In genomic region chr6:138923561-138923960, GRCh38 we compare ENCODE assay signal across 35 cellular contexts.
A peak's percentile ranks its signal among the peaks of the same experiment; 100 is the strongest.
DNase-seq lines count a peak whose midpoint lies in the region; ATAC-seq, FAIRE-seq and TF ChIP-seq lines count a peak whose summit lies in the region.
"Had no signal": no experiment of that assay in that cellular context is flagged by ENCODE, and none has a peak within 500 bp of the region (broad histone marks: within the 10 kb centered on the region; RNA-seq: fewer than 3 reads in every experiment).

No MANE protein-coding gene starts in this region.

- no peak overlapping the region for H3K9ac ChIP-seq in kidney (ENCODE audit: low read length in 2 of 2)
- H3K9ac ChIP-seq: parathyroid adenoma had no signal

- no peaks in the 10 kb centered on the region for H3K4me1 Mint-ChIP-seq in osteocyte (ENCODE audit: unreplicated experiment)
- peaks cover 0 to 5% of the 10 kb centered on the region in 2 donors for H3K4me1 Mint-ChIP-seq in effector memory CD8-positive, alpha-beta T cell (ENCODE audit: low read depth in 2 of 2)
- H3K4me1 Mint-ChIP-seq: activated naive CD4-positive, alpha-beta T cell treated with anti-CD3 and anti-CD28 coated beads, Interleukin-2, amount 50 U/mL, for 24 hours; IgD-negative memory B cell; immature natural killer cell; stimulated activated naive B cell treated with anti-CD40 and anti-IgM and Interleukin-4, amounts not matched to agents 10 μg/mL and 1 μg/mL and 100 μg/mL, for 72 hours had no signal

- no peak for DNase-seq in kidney
- DNase-seq in osteocyte (ENCODE audit: extremely low spot score, unreplicated experiment), result no peak
- no peak for DNase-seq in effector memory CD8-positive, alpha-beta T cell
- DNase-seq: ACHN; activated CD4-positive, alpha-beta T cell treated with anti-CD3 and anti-CD28 coated beads for 4 hours; amygdala; BE2C; brain microvascular endothelial cell; CD8-positive, alpha-beta memory T cell; EL; GOT3; immature natural killer cell; left ventricle myocardium inferior; mesendoderm; MV-4-11; NCI-H1436; NCI-H2107; NCI-H526 treated with DMSO at 0.1 percent for 48 hours; SHP77; small intestine; stimulated activated naive B cell treated with anti-CD40 and anti-IgM and Interleukin-4, amounts not matched to agents 10 μg/mL and 1 μg/mL and 100 μg/mL, for 72 hours; upper lobe of left lung had no signal

- H3K36me3 Mint-ChIP-seq in osteocyte (ENCODE audit: unreplicated experiment), result peaks cover 23% of the 10 kb centered on the region
- H3K36me3 Mint-ChIP-seq in effector memory CD8-positive, alpha-beta T cell (ENCODE audit: insufficient read depth), result peaks cover 26% of the 10 kb centered on the region

- H3K9me3 Mint-ChIP-seq in osteocyte (ENCODE audit: unreplicated experiment), result no peaks in the 10 kb centered on the region
- H3K9me3 Mint-ChIP-seq in effector memory CD8-positive, alpha-beta T cell, result no peaks in the 10 kb centered on the region
- H3K9me3 Mint-ChIP-seq: activated naive CD4-positive, alpha-beta T cell treated with anti-CD3 and anti-CD28 coated beads, Interleukin-2, amount 50 U/mL, for 24 hours; activated T-helper 2 cell treated with anti-CD3 and anti-CD28 coated beads, Interferon-gamma antibody, Interleukin-2, Interleukin-4, amounts not matched to agents 10 μg/mL and 5 μg/mL and 100 μg/mL, durations not matched to agents 14 hours and 24 hours and 36 hours; CD8-positive, alpha-beta memory T cell; IgD-negative memory B cell; immature natural killer cell; neural crest cell; stimulated activated naive B cell treated with anti-CD40 and anti-IgM and Interleukin-4, amounts not matched to agents 10 μg/mL and 1 μg/mL and 100 μg/mL, for 72 hours had no signal

- H3K9me3 ChIP-seq in kidney (ENCODE audit: control insufficient read depth in 1 of 2, low read length in 2 of 2), result no peaks in the 10 kb centered on the region
- H3K9me3 ChIP-seq: BE2C, left ventricle myocardium inferior, upper lobe of left lung had no signal

- no peak for TF ChIP-seq CTCF in kidney (IDR thresholded peaks at IDR 0.05; ENCODE audit: borderline replicate concordance, extremely low read depth, insufficient read depth)
- TF ChIP-seq CTCF in osteocyte (IDR thresholded peaks at IDR 0.05), result no peak

- peak; percentile 78 for FAIRE-seq in kidney (lab: Jason Lieb, UNC)
- FAIRE-seq: endothelial cell of umbilical vein, small intestine had no signal

- H3K27ac ChIP-seq in kidney (ENCODE audit: low read depth in 2 of 2, low read length in 2 of 2), result no peak overlapping the region
- H3K27ac ChIP-seq: brain microvascular endothelial cell, left ventricle myocardium inferior, parathyroid adenoma, upper lobe of left lung, VCaP had no signal

- H3K4me3 ChIP-seq in kidney (ENCODE audit: low read length in 2 of 2), result no peak overlapping the region
- H3K4me3 ChIP-seq: left ventricle myocardium inferior, upper lobe of left lung had no signal

- peaks cover 0 to 3% of the 10 kb centered on the region in 2 donors for H3K36me3 ChIP-seq in kidney (ENCODE audit: control insufficient read depth in 1 of 2, insufficient read depth in 2 of 2, low read length in 2 of 2)

- peaks cover 0 to 8% of the 10 kb centered on the region in 2 donors for H3K4me1 ChIP-seq in kidney (ENCODE audit: control insufficient read depth in 1 of 2, insufficient read depth in 1 of 2, low read depth in 1 of 2, low read length in 2 of 2)
- H3K4me1 ChIP-seq: left ventricle myocardium inferior, parathyroid adenoma, upper lobe of left lung had no signal

- intact Hi-C loops in kidney (cut with DNase I), result no loop called here

- peak; percentile 81 for ATAC-seq in GM18907 (IDR thresholded peaks at IDR 0.05; ENCODE audit: unreplicated experiment)
- peak; percentile 55 for ATAC-seq in HG02623 (IDR thresholded peaks at IDR 0.05; ENCODE audit: unreplicated experiment)
- peak; percentile 82 for ATAC-seq in HG03460 (IDR thresholded peaks at IDR 0.05; ENCODE audit: unreplicated experiment)
- no peak for ATAC-seq in HG02759 (IDR thresholded peaks at IDR 0.05; ENCODE audit: unreplicated experiment)
- no peak for ATAC-seq in HG03175 (IDR thresholded peaks at IDR 0.05; ENCODE audit: unreplicated experiment)
- no peak for ATAC-seq in effector memory CD8-positive, alpha-beta T cell (replicated peaks)
- ATAC-seq: Panc1; stimulated activated naive B cell treated with anti-CD40 and anti-IgM and Interleukin-4, amounts not matched to agents 10 μg/mL and 1 μg/mL and 100 μg/mL, for 72 hours had no signal

- H3K27ac Mint-ChIP-seq in osteocyte (ENCODE audit: unreplicated experiment), result no peak overlapping the region
- no peak overlapping the region for H3K27ac Mint-ChIP-seq in effector memory CD8-positive, alpha-beta T cell
- H3K27ac Mint-ChIP-seq: activated naive CD4-positive, alpha-beta T cell treated with anti-CD3 and anti-CD28 coated beads, Interleukin-2, amount 50 U/mL, for 24 hours; activated T-helper 2 cell treated with anti-CD3 and anti-CD28 coated beads, Interferon-gamma antibody, Interleukin-2, Interleukin-4, amounts not matched to agents 10 μg/mL and 5 μg/mL and 100 μg/mL, durations not matched to agents 14 hours and 24 hours and 36 hours; stimulated activated naive B cell treated with anti-CD40 and anti-IgM and Interleukin-4, amounts not matched to agents 10 μg/mL and 1 μg/mL and 100 μg/mL, for 72 hours had no signal

- no peaks in the 10 kb centered on the region for H3K27me3 Mint-ChIP-seq in osteocyte (ENCODE audit: unreplicated experiment)
- H3K27me3 Mint-ChIP-seq in effector memory CD8-positive, alpha-beta T cell, result no peaks in the 10 kb centered on the region
- H3K27me3 Mint-ChIP-seq: activated naive CD4-positive, alpha-beta T cell treated with anti-CD3 and anti-CD28 coated beads, Interleukin-2, amount 50 U/mL, for 24 hours; CD8-positive, alpha-beta memory T cell; IgD-negative memory B cell; stimulated activated naive B cell treated with anti-CD40 and anti-IgM and Interleukin-4, amounts not matched to agents 10 μg/mL and 1 μg/mL and 100 μg/mL, for 72 hours had no signal

- no peak overlapping the region for H3K4me3 Mint-ChIP-seq in osteocyte (ENCODE audit: unreplicated experiment)
- no peak overlapping the region for H3K4me3 Mint-ChIP-seq in effector memory CD8-positive, alpha-beta T cell
- H3K4me3 Mint-ChIP-seq: activated naive CD4-positive, alpha-beta T cell treated with anti-CD3 and anti-CD28 coated beads, Interleukin-2, amount 50 U/mL, for 24 hours; CD8-positive, alpha-beta memory T cell; IgD-negative memory B cell; immature natural killer cell; neural crest cell; stimulated activated naive B cell treated with anti-CD40 and anti-IgM and Interleukin-4, amounts not matched to agents 10 μg/mL and 1 μg/mL and 100 μg/mL, for 72 hours had no signal

Comparison
In these comparisons a context has a peak if more than half of its experiments do, and no peak if none do; other contexts are left out.
1. ATAC-seq: peak in GM18907 (single experiment), HG02623 (single experiment) and HG03460 (single experiment); none in HG02759 (single experiment), HG03175 (single experiment) and effector memory CD8-positive, alpha-beta T cell (single experiment).